ENCODE assay signal across 10 cellular contexts in genomic region chr13:53066411-53066810, GRCh38. TPM values are rescaled to one million over a fixed set of nuclear protein-coding genes. Genes with fewer than 3 reads are reported as not detected.
"Had no signal": no experiment of that assay in that cellular context is flagged by ENCODE, and none has a peak within 500 bp of the region (broad histone marks: within the 10 kb centered on the region; RNA-seq: fewer than 3 reads in every experiment).

No MANE protein-coding gene starts in this region.

- H3K36me3 Mint-ChIP-seq: IgD-negative memory B cell had no signal

- H3K27ac ChIP-seq: HL-60, KMS-11 had no signal

- H3K4me3 ChIP-seq: K562 had no signal

- FAIRE-seq: HepG2, K562 had no signal

- ATAC-seq: HepG2, K562 had no signal

- H3K4me1 Mint-ChIP-seq: IgD-negative memory B cell had no signal

- DNase-seq: IMR-90, KBM-7, KG1 had no signal

- H3K4me3 Mint-ChIP-seq: IgD-negative memory B cell had no signal

RNA-seq across cellular contexts. Expression of gene OLFM4, which starts 37.8 kb away (rescaled TPM):
- total RNA-seq: HepG2, HT-29, HT1080, IMR-90, K562 had no signal
